In genomic region chr3:114660808-114661207, GRCh38 we compare ENCODE assay signal across 19 cellular contexts.
DNase-seq lines count a peak whose midpoint lies in the region; ATAC-seq and TF ChIP-seq lines count a peak whose summit lies in the region.
"Had no signal": no experiment of that assay in that cellular context is flagged by ENCODE, and none has a peak within 500 bp of the region (broad histone marks: within the 10 kb centered on the region; RNA-seq: fewer than 3 reads in every experiment).

No MANE protein-coding gene starts in this region.

- TF ChIP-seq CTCF in heart right ventricle (IDR thresholded peaks at IDR 0.05) (no peak), chondrocyte (IDR thresholded peaks at IDR 0.05) (no peak), osteocyte (IDR thresholded peaks at IDR 0.05) (no peak), vagina (IDR thresholded peaks at IDR 0.05) (no peak)

- H3K9me3 Mint-ChIP-seq in chondrocyte (ENCODE audit: low read depth) = peaks cover 12% of the 10 kb centered on the region
- H3K9me3 Mint-ChIP-seq in osteocyte (ENCODE audit: unreplicated experiment) = peaks cover 9% of the 10 kb centered on the region

- H3K4me3 ChIP-seq in heart right ventricle (no peak overlapping the region), right cardiac atrium (ENCODE audit: low read length) (no peak overlapping the region), vagina (no peak overlapping the region)

- H3K27ac ChIP-seq in heart right ventricle (peak overlapping the region; percentile 20 to 90 (median 76)), right cardiac atrium (ENCODE audit: low read length) (no peak overlapping the region), vagina (peak overlapping the region; percentile 76)

- no peaks in the 10 kb centered on the region for H3K27me3 Mint-ChIP-seq in chondrocyte (ENCODE audit: low read depth)
- no peaks in the 10 kb centered on the region for H3K27me3 Mint-ChIP-seq in osteocyte (ENCODE audit: unreplicated experiment)
- H3K27me3 Mint-ChIP-seq: activated naive CD8-positive, alpha-beta T cell treated with anti-CD3 and anti-CD28 coated beads, Interleukin-2, amount 10 ng/mL, durations not matched to agents 7 days and 5 days had no signal

- H3K36me3 ChIP-seq in heart right ventricle (no peaks in the 10 kb centered on the region), vagina (no peaks in the 10 kb centered on the region)

- 86 to 89% methylated on average over 1 of the region's 1 CpG for WGBS in heart right ventricle, 2 donors
- WGBS in right cardiac atrium = 79% methylated on average over 1 of the region's 1 CpG

- H3K4me1 ChIP-seq in heart right ventricle (peaks cover 2 to 37% (median 26%) of the 10 kb centered on the region in 9 donors), right cardiac atrium (ENCODE audit: control insufficient read depth, insufficient read depth, low read length) (peaks cover 3% of the 10 kb centered on the region), vagina (peaks cover 26% of the 10 kb centered on the region)

- no peak for ATAC-seq in heart right ventricle
- ATAC-seq in right cardiac atrium = no peak
- no peak for ATAC-seq in GM18867 (IDR thresholded peaks at IDR 0.05; ENCODE audit: unreplicated experiment)
- ATAC-seq: Panc1 had no signal

- H3K4me3 Mint-ChIP-seq in chondrocyte (ENCODE audit: unreplicated experiment) = no peak overlapping the region
- no peak overlapping the region for H3K4me3 Mint-ChIP-seq in osteocyte (ENCODE audit: unreplicated experiment)
- H3K4me3 Mint-ChIP-seq: activated naive CD8-positive, alpha-beta T cell treated with anti-CD3 and anti-CD28 coated beads, Interleukin-2, amount 10 ng/mL, durations not matched to agents 7 days and 5 days; CD14-positive monocyte had no signal

- peak overlapping the region; percentile 75 for H3K27ac Mint-ChIP-seq in chondrocyte (ENCODE audit: unreplicated experiment)
- peak overlapping the region; percentile 94 for H3K27ac Mint-ChIP-seq in osteocyte (ENCODE audit: unreplicated experiment)
- H3K27ac Mint-ChIP-seq: activated naive CD8-positive, alpha-beta T cell treated with anti-CD3 and anti-CD28 coated beads, Interleukin-2, amount 10 ng/mL, durations not matched to agents 7 days and 5 days; activated T-helper 2 cell treated with anti-CD3 and anti-CD28 coated beads, Interferon-gamma antibody, Interleukin-2, Interleukin-4, amounts not matched to agents 10 μg/mL and 5 μg/mL and 100 μg/mL, durations not matched to agents 14 hours and 24 hours and 36 hours; CD14-positive monocyte had no signal

- H3K36me3 Mint-ChIP-seq in chondrocyte (ENCODE audit: low read depth) (peaks cover 3% of the 10 kb centered on the region), osteocyte (ENCODE audit: unreplicated experiment) (peaks cover 7% of the 10 kb centered on the region)

- peaks cover 0 to 11% (median 0%) of the 10 kb centered on the region in 11 donors for H3K9me3 ChIP-seq in heart right ventricle
- H3K9me3 ChIP-seq in right cardiac atrium (ENCODE audit: control insufficient read depth, low read length) = no peaks in the 10 kb centered on the region
- no peaks in the 10 kb centered on the region for H3K9me3 ChIP-seq in vagina

- DNase-seq in heart right ventricle = no peak
- no peak for DNase-seq in right cardiac atrium
- no peak for DNase-seq in chondrocyte (ENCODE audit: low spot score)
- DNase-seq in osteocyte (ENCODE audit: extremely low spot score, unreplicated experiment) = no peak
- DNase-seq in vagina (ENCODE audit: extremely low spot score in 2 of 2) = no peak
- no peak for DNase-seq in COLO829 (ENCODE audit: low spot score)
- no peak for DNase-seq in NCI-H446 treated with DMSO at 0.1 percent for 48 hours (lab: John Stamatoyannopoulos, UW)
- DNase-seq: activated CD4-positive, alpha-beta T cell treated with anti-CD3 and anti-CD28 coated beads for 48 hours; activated naive CD8-positive, alpha-beta T cell treated with anti-CD3 and anti-CD28 coated beads, Interleukin-2, amount 10 ng/mL, durations not matched to agents 7 days and 5 days; glutamatergic neuron; KG1; NCI-H1930; occipital lobe; stimulated activated naive CD4-positive, alpha-beta T cell treated with Interleukin-2 at 50 U/mL for 16 hours; SW 1271 had no signal

- H3K4me1 Mint-ChIP-seq in chondrocyte (ENCODE audit: low read depth) = peaks cover 35% of the 10 kb centered on the region
- peaks cover 46% of the 10 kb centered on the region for H3K4me1 Mint-ChIP-seq in osteocyte (ENCODE audit: unreplicated experiment)
- H3K4me1 Mint-ChIP-seq: activated naive CD8-positive, alpha-beta T cell treated with anti-CD3 and anti-CD28 coated beads, Interleukin-2, amount 10 ng/mL, durations not matched to agents 7 days and 5 days; CD14-positive monocyte had no signal

- no peaks in the 10 kb centered on the region for H3K27me3 ChIP-seq in heart right ventricle
- H3K27me3 ChIP-seq in right cardiac atrium (ENCODE audit: control insufficient read depth, insufficient read depth) = no peaks in the 10 kb centered on the region
- no peaks in the 10 kb centered on the region for H3K27me3 ChIP-seq in vagina

- intact Hi-C loops in heart right ventricle (cut with DNase I) (no loop called here), right cardiac atrium (cut with DNase I) (no loop called here), vagina (cut with DNase I) (no loop called here)

- TF ChIP-seq POLR2A in vagina (IDR thresholded peaks at IDR 0.05) = no peak
